1 cellular context compared by ENCODE assay signal in genomic region chr1:107963601-107964396, GRCh38.
TF ChIP-seq lines count a peak whose summit lies in the region.

No MANE protein-coding gene starts in this region.

TF ChIP-seq in IMR-90, 13 proteins besides CTCF, POLR2A, EP300 and RAD21 (continued from another document):
- TF ChIP-seq ELK1 (IDR thresholded peaks at IDR 0.05; ENCODE audit: borderline replicate concordance, low read depth, low read length) (no peak), SMC3 (IDR thresholded peaks at IDR 0.05; ENCODE audit: low read depth, low read length) (no peak), BHLHE40 (IDR thresholded peaks at IDR 0.05; ENCODE audit: low read depth, low read length) (no peak), USF2 (IDR thresholded peaks at IDR 0.05; ENCODE audit: low read depth, low read length) (no peak)
